Comparison of ENCODE assay signal across 1 cellular context in the genomic region with DNA sequence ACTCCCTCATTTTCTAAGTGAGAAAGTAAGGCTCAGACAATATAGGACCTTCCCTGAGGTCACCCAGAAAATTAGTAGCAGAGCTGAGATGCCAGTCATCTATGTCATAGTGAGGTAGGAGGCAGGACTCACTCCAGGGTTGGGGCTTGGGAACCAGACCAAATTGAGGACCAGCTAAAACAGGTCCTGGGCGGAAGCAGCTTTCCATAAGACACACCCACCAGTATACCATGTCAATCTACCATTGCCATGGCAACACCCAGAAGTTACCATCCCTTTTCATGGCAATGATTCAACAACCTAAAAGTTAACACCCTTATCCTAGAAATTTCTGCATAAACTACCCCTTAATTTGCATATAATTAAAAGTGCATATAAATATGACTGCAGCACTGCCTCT.
TF ChIP-seq lines count a peak whose summit lies in the region.

No MANE protein-coding gene starts in this region.

TF ChIP-seq in K562, 482 proteins besides CTCF, POLR2A, EP300 and RAD21 (continued from another document):
- TF ChIP-seq GTF2F1 (IDR thresholded peaks at IDR 0.05; ENCODE audit: low read depth, low read length) (no peak), TAL1 (IDR thresholded peaks at IDR 0.05) (no peak), STAG1 (CRISPR knock-in tag; IDR thresholded peaks at IDR 0.05; ENCODE audit: borderline replicate concordance) (no peak), ZSCAN32 (CRISPR knock-in tag; IDR thresholded peaks at IDR 0.05) (no peak), BRCA1 (IDR thresholded peaks at IDR 0.05) (no peak), BRCA1 (CRISPR knock-in tag; IDR thresholded peaks at IDR 0.05) (no peak), KLF16 (IDR thresholded peaks at IDR 0.05) (peak; percentile 44; the same call in 1 of the 2 replicates), PHB (CRISPR knock-in tag; IDR thresholded peaks at IDR 0.05) (no peak), MAFF (IDR thresholded peaks at IDR 0.05; ENCODE audit: low read length) (no peak), ASH1L (IDR thresholded peaks at IDR 0.05; ENCODE audit: borderline replicate concordance, low read depth, partially characterized antibody) (no peak), MCM3 (IDR thresholded peaks at IDR 0.05) (no peak)
- TF ChIP-seq, protein P1, sequence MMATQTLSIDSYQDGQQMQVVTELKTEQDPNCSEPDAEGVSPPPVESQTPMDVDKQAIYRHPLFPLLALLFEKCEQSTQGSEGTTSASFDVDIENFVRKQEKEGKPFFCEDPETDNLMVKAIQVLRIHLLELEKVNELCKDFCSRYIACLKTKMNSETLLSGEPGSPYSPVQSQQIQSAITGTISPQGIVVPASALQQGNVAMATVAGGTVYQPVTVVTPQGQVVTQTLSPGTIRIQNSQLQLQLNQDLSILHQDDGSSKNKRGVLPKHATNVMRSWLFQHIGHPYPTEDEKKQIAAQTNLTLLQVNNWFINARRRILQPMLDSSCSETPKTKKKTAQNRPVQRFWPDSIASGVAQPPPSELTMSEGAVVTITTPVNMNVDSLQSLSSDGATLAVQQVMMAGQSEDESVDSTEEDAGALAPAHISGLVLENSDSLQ (IDR thresholded peaks at IDR 0.05), result peak; percentile 94
- TF ChIP-seq, protein P2, sequence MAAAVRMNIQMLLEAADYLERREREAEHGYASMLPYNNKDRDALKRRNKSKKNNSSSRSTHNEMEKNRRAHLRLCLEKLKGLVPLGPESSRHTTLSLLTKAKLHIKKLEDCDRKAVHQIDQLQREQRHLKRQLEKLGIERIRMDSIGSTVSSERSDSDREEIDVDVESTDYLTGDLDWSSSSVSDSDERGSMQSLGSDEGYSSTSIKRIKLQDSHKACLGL (CRISPR knock-in tag; IDR thresholded peaks at IDR 0.05; ENCODE audit: borderline replicate concordance, poor library complexity, severe bottlenecking), result no peak
- TF ChIP-seq, protein P3, sequence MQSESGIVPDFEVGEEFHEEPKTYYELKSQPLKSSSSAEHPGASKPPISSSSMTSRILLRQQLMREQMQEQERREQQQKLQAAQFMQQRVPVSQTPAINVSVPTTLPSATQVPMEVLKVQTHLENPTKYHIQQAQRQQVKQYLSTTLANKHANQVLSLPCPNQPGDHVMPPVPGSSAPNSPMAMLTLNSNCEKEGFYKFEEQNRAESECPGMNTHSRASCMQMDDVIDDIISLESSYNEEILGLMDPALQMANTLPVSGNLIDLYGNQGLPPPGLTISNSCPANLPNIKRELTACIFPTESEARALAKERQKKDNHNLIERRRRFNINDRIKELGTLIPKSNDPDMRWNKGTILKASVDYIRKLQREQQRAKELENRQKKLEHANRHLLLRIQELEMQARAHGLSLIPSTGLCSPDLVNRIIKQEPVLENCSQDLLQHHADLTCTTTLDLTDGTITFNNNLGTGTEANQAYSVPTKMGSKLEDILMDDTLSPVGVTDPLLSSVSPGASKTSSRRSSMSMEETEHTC (IDR thresholded peaks at IDR 0.05), result no peak
TF ChIP-seq in K562: peak in this region for 4.
